In the genomic region with DNA sequence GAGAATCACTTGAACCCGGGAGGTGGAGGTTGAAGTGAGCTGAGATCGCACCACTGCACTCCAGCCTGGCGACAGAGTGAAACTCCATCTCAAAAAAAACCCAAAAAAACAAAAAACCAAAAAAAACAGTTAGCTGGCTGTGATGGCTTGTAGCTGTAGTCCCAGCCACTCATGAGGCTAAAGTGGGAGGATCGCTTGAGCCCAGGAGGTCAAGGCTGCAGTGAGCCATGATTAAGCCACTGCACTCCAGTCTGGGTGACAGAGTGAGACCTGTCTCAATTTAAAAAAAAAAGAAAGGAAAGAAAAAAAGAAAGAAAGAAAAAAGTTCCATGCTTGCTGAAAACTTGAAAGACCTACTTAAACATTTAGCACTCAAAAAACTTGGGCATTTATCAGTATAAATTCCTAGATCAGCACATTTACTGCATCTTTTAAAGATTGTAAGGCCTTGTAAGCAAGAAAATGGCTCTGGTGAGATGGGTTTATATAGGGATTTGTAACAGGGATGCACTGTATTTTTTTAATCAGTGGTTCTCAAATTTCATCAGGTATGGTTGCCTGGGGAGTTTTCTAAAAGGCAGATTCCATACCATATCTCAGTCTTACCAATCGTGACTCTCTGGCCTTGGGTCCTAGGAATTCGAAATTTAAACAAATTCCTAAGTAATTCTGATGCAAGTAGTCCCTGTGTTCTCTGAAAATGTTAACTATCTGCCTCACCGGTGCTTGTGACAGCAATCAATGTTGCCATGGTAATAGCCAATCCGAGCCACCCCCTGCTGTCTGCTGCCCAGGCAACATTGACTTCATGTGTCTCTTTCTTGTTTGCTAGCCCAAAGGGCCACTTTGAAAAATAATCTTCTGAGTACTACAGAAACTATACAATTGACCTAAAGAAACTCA, we compare ENCODE assay signal across 15 cellular contexts. TPM values are rescaled to one million over a fixed set of nuclear protein-coding genes. Genes with fewer than 3 reads are reported as not detected.
DNase-seq lines count a peak whose midpoint lies in the region; ATAC-seq and TF ChIP-seq lines count a peak whose summit lies in the region.
"Had no signal": no experiment of that assay in that cellular context is flagged by ENCODE, and none has a peak within 500 bp of the region (broad histone marks: within the 10 kb centered on the region; RNA-seq: fewer than 3 reads in every experiment).

No MANE protein-coding gene starts in this region.

- H3K79me1 ChIP-seq in neuronal stem cell (ENCODE audit: low read depth, low read length): no peaks in the 10 kb centered on the region

- H3K4ac ChIP-seq in neuronal stem cell (ENCODE audit: low read length): no peak overlapping the region

- H3K4me2 ChIP-seq in hepatocyte: no peak overlapping the region
- H3K4me2 ChIP-seq in neuronal stem cell (ENCODE audit: insufficient read depth, low read length, poor library complexity, severe bottlenecking): no peak overlapping the region

- no peaks in the 10 kb centered on the region for H3K36me3 ChIP-seq in HAP-1 (replicated peaks)
- H3K36me3 ChIP-seq in hepatocyte (replicated peaks; ENCODE audit: insufficient read depth, low read depth): no peaks in the 10 kb centered on the region
- no peaks in the 10 kb centered on the region for H3K36me3 ChIP-seq in neuronal stem cell (replicated peaks in 1 of 2; ENCODE audit: control insufficient read depth in 2 of 2, insufficient read depth in 2 of 2, low read length in 2 of 2)
- H3K36me3 ChIP-seq: ascending aorta had no signal

- no peak overlapping the region for H2AK5ac ChIP-seq in neuronal stem cell (ENCODE audit: low read depth, low read length)

- in situ Hi-C loops in HAP-1 (cut with MboI; ENCODE audit: low sequenced_read_pairs): no loop called here

- peak; percentile 59 to 62 for DNase-seq in HAP-1 (ENCODE audit: low spot score in 2 of 2)
- DNase-seq in NCI-H748 (lab: John Stamatoyannopoulos, UW; ENCODE audit: unreplicated experiment): peak; percentile 63
- peak; percentile 11 for DNase-seq in hepatocyte (ENCODE audit: low spot score)
- peak; percentile 38 for DNase-seq in neuronal stem cell (ENCODE audit: low spot score)
- no peak for DNase-seq in HCEC 1CT
- DNase-seq: CD4-positive, CD25-positive, alpha-beta regulatory T cell; GM23248; stimulated activated CD8-positive, alpha-beta memory T cell treated with anti-CD3 and anti-CD28 coated beads, Interleukin-4, amount 100 ng/mL, for 48 hours had no signal

- no peak overlapping the region for H2BK15ac ChIP-seq in neuronal stem cell (ENCODE audit: low read length)

- no peaks in the 10 kb centered on the region for H3K9me2 ChIP-seq in hepatocyte (replicated peaks; ENCODE audit: insufficient read depth)

- no peak overlapping the region for H2BK120ac ChIP-seq in neuronal stem cell (ENCODE audit: low read depth, low read length)

- H4K91ac ChIP-seq in neuronal stem cell (ENCODE audit: low read depth, low read length, poor library complexity): no peak overlapping the region

- H3K9me3 ChIP-seq in HAP-1 (no peaks in the 10 kb centered on the region), hepatocyte (ENCODE audit: low read depth) (no peaks in the 10 kb centered on the region), neuronal stem cell (replicated peaks in 1 of 2; ENCODE audit: control insufficient read depth in 2 of 2, insufficient read depth in 1 of 2, low read depth in 1 of 2, low read length in 2 of 2) (no peaks in the 10 kb centered on the region)
- H3K9me3 ChIP-seq: ascending aorta had no signal

- H2AFZ ChIP-seq in hepatocyte (no peak overlapping the region), neuronal stem cell (ENCODE audit: low read length) (no peak overlapping the region)
- H2AFZ ChIP-seq: GM23248 had no signal

- H2BK5ac ChIP-seq in neuronal stem cell (ENCODE audit: low read length): no peak overlapping the region

- H3K27ac ChIP-seq in hepatocyte (no peak overlapping the region), neuronal stem cell (replicated peaks; ENCODE audit: low read length) (no peak overlapping the region)
- H3K27ac ChIP-seq: ascending aorta, GM23248 had no signal

- H3K27me3 ChIP-seq in HAP-1 (ENCODE audit: low read depth) (no peaks in the 10 kb centered on the region), hepatocyte (no peaks in the 10 kb centered on the region), neuronal stem cell (ENCODE audit: control insufficient read depth in 3 of 3, insufficient read depth in 3 of 3, low read depth in 1 of 3, low read length in 3 of 3) (no peaks in the 10 kb centered on the region)
- H3K27me3 ChIP-seq: ascending aorta had no signal

- H3K9ac ChIP-seq in neuronal stem cell (ENCODE audit: low read depth, low read length, poor library complexity): no peak overlapping the region
- H3K9ac ChIP-seq: GM23248 had no signal

- no peak for TF ChIP-seq CTCF in hepatocyte (IDR thresholded peaks at IDR 0.05; ENCODE audit: poor library complexity)

- no peak overlapping the region for H3K18ac ChIP-seq in neuronal stem cell (ENCODE audit: low read length)

- H4K8ac ChIP-seq in neuronal stem cell (ENCODE audit: low read depth, low read length): no peak overlapping the region

- no peaks in the 10 kb centered on the region for H3K79me2 ChIP-seq in hepatocyte

- no peaks in the 10 kb centered on the region for H4K20me1 ChIP-seq in hepatocyte (ENCODE audit: insufficient read depth, poor library complexity, severe bottlenecking)

- no peak for ATAC-seq in HG02678 (IDR thresholded peaks at IDR 0.05; ENCODE audit: unreplicated experiment)
- no peak for ATAC-seq in HG02798 (IDR thresholded peaks at IDR 0.05; ENCODE audit: poor library complexity, unreplicated experiment)

- no peak overlapping the region for H3K14ac ChIP-seq in neuronal stem cell (ENCODE audit: low read length)

- H3K4me1 ChIP-seq in HAP-1: peaks cover 22% of the 10 kb centered on the region
- no peaks in the 10 kb centered on the region for H3K4me1 ChIP-seq in hepatocyte (ENCODE audit: insufficient read depth)
- H3K4me1 ChIP-seq in neuronal stem cell (ENCODE audit: control insufficient read depth in 2 of 2, insufficient read depth in 1 of 2, low read depth in 1 of 2, low read length in 2 of 2): peaks cover 7 to 17% of the 10 kb centered on the region in 2 donors
- H3K4me1 ChIP-seq: ascending aorta had no signal

- no peak overlapping the region for H3K4me3 ChIP-seq in HAP-1
- no peak overlapping the region for H3K4me3 ChIP-seq in hepatocyte
- H3K4me3 ChIP-seq in neuronal stem cell (ENCODE audit: low read length in 2 of 2): no peak overlapping the region
- H3K4me3 ChIP-seq: ascending aorta, GM23248 had no signal

- 48% methylated on average over 8 of the region's 8 CpGs for WGBS in hepatocyte (ENCODE audit: low lambda C conversion rate, missing lambda C conversion rate)
- WGBS in neuronal stem cell (ENCODE audit: extremely low coverage in 2 of 2, insufficient read length in 2 of 2, insufficient replicate concordance in 1 of 2), 2 donors: no CpG with 5 or more reads among the region's 8 CpGs

- H3K23ac ChIP-seq in neuronal stem cell (ENCODE audit: low read depth, low read length, poor library complexity): no peak overlapping the region

- H2BK12ac ChIP-seq in neuronal stem cell (ENCODE audit: low read length): no peak overlapping the region

RNA-seq across cellular contexts. Expression of gene NT5C2, which starts 11.5 kb away (rescaled TPM):
- 50.7 and 58.7 TPM in 2 replicates for total RNA-seq in hepatocyte
- 49.2 and 52.0 TPM in 2 replicates for polyA plus RNA-seq in hepatocyte
- 62.7 TPM for polyA plus RNA-seq in neuronal stem cell (2013, experiment 1 of 2)
- polyA plus RNA-seq in neuronal stem cell (2013, experiment 2 of 2): 62.3 TPM

RNA-seq across cellular contexts. Expression of gene RPEL1, which starts 41.1 kb away (rescaled TPM):
- 0.10 TPM in 1 of 2 replicates, not detected in the other for total RNA-seq in hepatocyte
- polyA plus RNA-seq in hepatocyte: not detected in 2 replicates
- polyA plus RNA-seq in neuronal stem cell (2013, experiment 1 of 2): 0.01 TPM
- polyA plus RNA-seq in neuronal stem cell (2013, experiment 2 of 2): 0.01 TPM
- total RNA-seq: activated T-helper 2 cell treated with anti-CD3 and anti-CD28 coated beads, Interferon-gamma antibody, Interleukin-2, Interleukin-4, amounts not matched to agents 10 μg/mL and 5 μg/mL and 100 μg/mL, durations not matched to agents 14 hours and 24 hours and 36 hours; ascending aorta; CD4-positive, CD25-positive, alpha-beta regulatory T cell; GM23248; MCF 10A; SK-MEL-5; ureter had no signal
